18 cellular contexts compared by ENCODE assay signal in genomic region chr7:142886866-142887265, GRCh38. TPM values are rescaled to one million over a fixed set of nuclear protein-coding genes. Genes with fewer than 3 reads are reported as not detected.
"Had no signal": no experiment of that assay in that cellular context is flagged by ENCODE, and none has a peak within 500 bp of the region (broad histone marks: within the 10 kb centered on the region; RNA-seq: fewer than 3 reads in every experiment).

No MANE protein-coding gene starts in this region.

- H3K4me3 ChIP-seq: pancreas had no signal

- ATAC-seq: left ventricle myocardium superior; naive thymus-derived CD8-positive, alpha-beta T cell; pancreas; sciatic nerve; stimulated activated naive B cell treated with anti-CD40 and anti-IgM and Interleukin-4, amounts not matched to agents 10 μg/mL and 1 μg/mL and 100 μg/mL, for 72 hours had no signal

- H3K4me1 ChIP-seq: pancreas had no signal

- H3K27me3 ChIP-seq: pancreas had no signal

- DNase-seq: activated CD4-positive, alpha-beta T cell treated with anti-CD3 and anti-CD28 coated beads, Interleukin-2, amount 50 U/mL, for 48 hours; activated naive CD4-positive, alpha-beta T cell treated with Interleukin-2 at 50 U/mL for 16 hours; activated naive CD8-positive, alpha-beta T cell treated with anti-CD3 and anti-CD28 coated beads, Interleukin-2, amount 10 ng/mL, durations not matched to agents 7 days and 5 days; activated T-cell treated with anti-CD3 and anti-CD28 coated beads for 4 hours; amygdala; caudate nucleus; left ventricle myocardium superior; mesenchymal stem cell; naive thymus-derived CD8-positive, alpha-beta T cell; pancreas; stimulated activated naive B cell treated with anti-CD40 and anti-IgM and Interleukin-4, amounts not matched to agents 10 μg/mL and 1 μg/mL and 100 μg/mL, for 72 hours; T1000 had no signal

- H3K36me3 ChIP-seq: pancreas had no signal

- H3K9me3 ChIP-seq: pancreas had no signal

RNA-seq across cellular contexts. Expression of gene TRPV6, which starts 1.3 kb away (rescaled TPM):
- total RNA-seq: activated naive CD8-positive, alpha-beta T cell treated with anti-CD3 and anti-CD28 coated beads, Interleukin-2, amount 10 ng/mL, durations not matched to agents 7 days and 5 days; naive thymus-derived CD8-positive, alpha-beta T cell; T-helper 1 cell treated with Interleukin-12 subunit alpha and Interleukin-12 subunit beta and Interleukin-4 antibody, amounts not matched to agents 30 ng/mL and 1 ng/mL, for 36 hours had no signal

RNA-seq across cellular contexts. Expression of gene TRPV5, which starts 46.7 kb away (rescaled TPM):
- total RNA-seq: activated naive CD8-positive, alpha-beta T cell treated with anti-CD3 and anti-CD28 coated beads, Interleukin-2, amount 10 ng/mL, durations not matched to agents 7 days and 5 days; epithelial cell of proximal tubule; frontal cortex; kidney epithelial cell; left ventricle myocardium superior; T-helper 1 cell treated with Interleukin-12 subunit alpha and Interleukin-12 subunit beta and Interleukin-4 antibody, amounts not matched to agents 30 ng/mL and 1 ng/mL, for 36 hours had no signal
- polyA plus RNA-seq: naive thymus-derived CD8-positive, alpha-beta T cell; pancreas had no signal

RNA-seq across cellular contexts. Expression of gene LLCFC1, which starts 52.4 kb away (rescaled TPM):
- total RNA-seq: activated naive CD8-positive, alpha-beta T cell treated with anti-CD3 and anti-CD28 coated beads, Interleukin-2, amount 10 ng/mL, durations not matched to agents 7 days and 5 days; epithelial cell of proximal tubule; frontal cortex; kidney epithelial cell; left ventricle myocardium superior; naive thymus-derived CD8-positive, alpha-beta T cell; pancreas; sciatic nerve; T-helper 1 cell treated with Interleukin-12 subunit alpha and Interleukin-12 subunit beta and Interleukin-4 antibody, amounts not matched to agents 30 ng/mL and 1 ng/mL, for 36 hours had no signal
- polyA plus RNA-seq: naive thymus-derived CD8-positive, alpha-beta T cell; pancreas; thymus had no signal
